In genomic region chr7:4861227-4861626, GRCh38 we compare ENCODE assay signal across 14 cellular contexts. TPM values are rescaled to one million over a fixed set of nuclear protein-coding genes. Genes with fewer than 3 reads are reported as not detected.
DNase-seq lines count a peak whose midpoint lies in the region; ATAC-seq, FAIRE-seq and TF ChIP-seq lines count a peak whose summit lies in the region.
"Had no signal": no experiment of that assay in that cellular context is flagged by ENCODE, and none has a peak within 500 bp of the region (broad histone marks: within the 10 kb centered on the region; RNA-seq: fewer than 3 reads in every experiment).

No MANE protein-coding gene starts in this region.

- H3K4me1 ChIP-seq in astrocyte (ENCODE audit: insufficient read depth, low read length): no peaks in the 10 kb centered on the region
- no peaks in the 10 kb centered on the region for H3K4me1 ChIP-seq in thoracic aorta (ENCODE audit: control insufficient read depth in 1 of 2, low read depth in 2 of 2)

- ATAC-seq in memory B cell (ENCODE audit: low read depth) (peak; percentile 87), thoracic aorta (ENCODE audit: insufficient number of reproducible peaks, low FRiP score, low read depth) (no peak)

- peaks cover 8% of the 10 kb centered on the region for H3K36me3 Mint-ChIP-seq in activated naive CD4-positive, alpha-beta T cell treated with anti-CD3 and anti-CD28 coated beads, Interleukin-2, amount 50 U/mL, for 24 hours
- H3K36me3 Mint-ChIP-seq in astrocyte (ENCODE audit: low read depth, unreplicated experiment) (peaks cover 2% of the 10 kb centered on the region), memory B cell (peaks cover 4% of the 10 kb centered on the region)

- no peak overlapping the region for H3K27ac Mint-ChIP-seq in activated naive CD4-positive, alpha-beta T cell treated with anti-CD3 and anti-CD28 coated beads, Interleukin-2, amount 50 U/mL, for 24 hours
- no peak overlapping the region for H3K27ac Mint-ChIP-seq in astrocyte (ENCODE audit: unreplicated experiment)
- peak overlapping the region; percentile 62 for H3K27ac Mint-ChIP-seq in memory B cell
- H3K27ac Mint-ChIP-seq: H9 had no signal

- no peaks in the 10 kb centered on the region for H4K20me1 ChIP-seq in astrocyte (ENCODE audit: insufficient read depth, low read length)

- H3K36me3 ChIP-seq in astrocyte (ENCODE audit: insufficient read depth, low read length): no peaks in the 10 kb centered on the region
- no peaks in the 10 kb centered on the region for H3K36me3 ChIP-seq in thoracic aorta

- H3K27me3 ChIP-seq in astrocyte (ENCODE audit: insufficient read depth, low read length): peaks cover 18% of the 10 kb centered on the region
- no peaks in the 10 kb centered on the region for H3K27me3 ChIP-seq in thoracic aorta (replicated peaks; ENCODE audit: insufficient read depth)

- peaks cover 51% of the 10 kb centered on the region for H3K27me3 Mint-ChIP-seq in activated naive CD4-positive, alpha-beta T cell treated with anti-CD3 and anti-CD28 coated beads, Interleukin-2, amount 50 U/mL, for 24 hours
- H3K27me3 Mint-ChIP-seq in astrocyte (ENCODE audit: low read depth, unreplicated experiment): peaks cover 28% of the 10 kb centered on the region
- peaks cover 27% of the 10 kb centered on the region for H3K27me3 Mint-ChIP-seq in memory B cell

- DNase-seq in activated naive CD4-positive, alpha-beta T cell (lab: John Stamatoyannopoulos, UW): no peak
- no peak for DNase-seq in astrocyte (ENCODE audit: low read depth)
- DNase-seq in memory B cell (ENCODE audit: low spot score in 2 of 2): no peak
- no peak for DNase-seq in thoracic aorta (ENCODE audit: low spot score)
- no peak for DNase-seq in 8988T
- no peak for DNase-seq in pons (ENCODE audit: low spot score)
- DNase-seq in hippocampal formation (lab: John Stamatoyannopoulos, UW): no peak
- DNase-seq: aorta, H9, NCI-H1092, NCI-H69, SHP77 had no signal

- H3K4me2 ChIP-seq in astrocyte (ENCODE audit: low read length): peak overlapping the region; percentile 75

- H3K4me1 Mint-ChIP-seq in activated naive CD4-positive, alpha-beta T cell treated with anti-CD3 and anti-CD28 coated beads, Interleukin-2, amount 50 U/mL, for 24 hours: peaks cover 4% of the 10 kb centered on the region
- H3K4me1 Mint-ChIP-seq in astrocyte (ENCODE audit: low read depth, unreplicated experiment): no peaks in the 10 kb centered on the region
- H3K4me1 Mint-ChIP-seq in memory B cell: peaks cover 4% of the 10 kb centered on the region
- H3K4me1 Mint-ChIP-seq: H9 had no signal

- H3K4me3 Mint-ChIP-seq in activated naive CD4-positive, alpha-beta T cell treated with anti-CD3 and anti-CD28 coated beads, Interleukin-2, amount 50 U/mL, for 24 hours: peak overlapping the region; percentile 9
- H3K4me3 Mint-ChIP-seq in astrocyte (ENCODE audit: unreplicated experiment): no peak overlapping the region
- peak overlapping the region; percentile 73 for H3K4me3 Mint-ChIP-seq in memory B cell
- H3K4me3 Mint-ChIP-seq: H9 had no signal

- H2AFZ ChIP-seq in astrocyte (ENCODE audit: low read depth, low read length): peak overlapping the region; percentile 68

- no peak overlapping the region for H3K4me3 ChIP-seq in astrocyte (ENCODE audit: insufficient read depth, low read depth, low read length)
- H3K4me3 ChIP-seq in thoracic aorta: peak overlapping the region; percentile 57

- H3K27ac ChIP-seq in astrocyte (ENCODE audit: low read depth, low read length): no peak overlapping the region
- H3K27ac ChIP-seq in thoracic aorta: no peak overlapping the region

- H3K79me2 ChIP-seq in astrocyte (ENCODE audit: insufficient read depth, low read length): no peaks in the 10 kb centered on the region

- peaks cover 8% of the 10 kb centered on the region for H3K9me3 ChIP-seq in astrocyte (ENCODE audit: insufficient read depth, low read depth, low read length)
- peaks cover 4% of the 10 kb centered on the region for H3K9me3 ChIP-seq in thoracic aorta

- TF ChIP-seq CTCF in astrocyte (IDR thresholded peaks at IDR 0.05; ENCODE audit: insufficient read depth, low read depth, low read length): no peak
- TF ChIP-seq CTCF in thoracic aorta (IDR thresholded peaks at IDR 0.05): no peak

- FAIRE-seq in astrocyte (lab: Jason Lieb, UNC): no peak
- FAIRE-seq: TTC549 had no signal

- no peak overlapping the region for H3K9ac ChIP-seq in astrocyte (ENCODE audit: low read length)

- peaks cover 10% of the 10 kb centered on the region for H3K9me3 Mint-ChIP-seq in activated naive CD4-positive, alpha-beta T cell treated with anti-CD3 and anti-CD28 coated beads, Interleukin-2, amount 50 U/mL, for 24 hours
- H3K9me3 Mint-ChIP-seq in astrocyte (ENCODE audit: unreplicated experiment) (no peaks in the 10 kb centered on the region), memory B cell (peaks cover 8% of the 10 kb centered on the region)

RNA-seq across cellular contexts. Expression of gene PAPOLB, which starts 0.6 kb away (rescaled TPM):
- total RNA-seq in astrocyte (not detected in 2 replicates), thoracic aorta (1 to 10 TPM in 1 of 2 donors, under 1 TPM in 1; 0.68 to 1.1 TPM)

RNA-seq across cellular contexts. Expression of gene RADIL, which starts 22.3 kb away (rescaled TPM):
- 0.22 and 0.86 TPM in 2 replicates for total RNA-seq in astrocyte
- 10 to 100 TPM in 1 of 2 donors, 1 to 10 TPM in 1; 6.7 to 14.4 TPM for total RNA-seq in thoracic aorta
